In the genomic region with DNA sequence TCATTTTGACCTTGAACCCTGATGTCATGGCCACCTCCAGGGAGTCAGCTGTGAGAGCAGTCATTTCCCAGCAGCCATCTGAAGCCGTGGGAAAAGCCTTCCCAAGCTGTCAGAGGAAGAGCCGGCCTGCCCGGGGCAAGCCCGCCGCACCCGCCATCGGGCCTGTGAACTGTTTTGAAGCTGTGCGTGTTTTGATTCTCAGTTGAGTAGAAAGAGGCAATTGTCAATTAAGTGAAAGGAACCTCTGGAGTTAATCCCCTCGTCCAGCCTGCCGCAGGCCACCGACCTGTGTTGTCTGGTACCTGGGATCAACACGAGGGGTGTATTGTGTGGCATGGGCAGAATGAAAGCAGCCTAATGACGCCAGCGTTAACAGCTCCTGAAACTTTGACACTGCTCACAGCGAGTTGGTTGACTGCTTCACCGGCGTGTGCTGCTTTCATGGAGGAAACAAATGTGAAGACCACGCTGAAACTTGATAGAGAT, we compare ENCODE assay signal across 23 cellular contexts.
"Had no signal": no experiment of that assay in that cellular context is flagged by ENCODE, and none has a peak within 500 bp of the region (broad histone marks: within the 10 kb centered on the region; RNA-seq: fewer than 3 reads in every experiment).

No MANE protein-coding gene starts in this region.

- H3K4me1 ChIP-seq: Peyer's patch had no signal

- H3K36me3 Mint-ChIP-seq: activated naive CD4-positive, alpha-beta T cell treated with anti-CD3 and anti-CD28 coated beads, Interleukin-2, amount 10 ng/mL, durations not matched to agents 7 days and 5 days; activated naive CD8-positive, alpha-beta T cell treated with anti-CD3 and anti-CD28 coated beads for 36 hours had no signal

- H3K27me3 ChIP-seq: Peyer's patch had no signal

- H3K4me3 ChIP-seq: K562, Peyer's patch had no signal

- H3K9me3 ChIP-seq: Peyer's patch had no signal

- H3K27me3 Mint-ChIP-seq: activated B cell treated with CpG ODN at 0.5 μM for 24 hours; activated CD4-positive, alpha-beta T cell treated with anti-CD3 and anti-CD28 coated beads, Interleukin-2, amount 10 ng/mL, durations not matched to agents 24 days and 14 days; activated naive CD4-positive, alpha-beta T cell treated with anti-CD3 and anti-CD28 coated beads, Interleukin-2, amount 10 ng/mL, durations not matched to agents 7 days and 5 days; activated naive CD8-positive, alpha-beta T cell treated with anti-CD3 and anti-CD28 coated beads for 36 hours; T-helper 17 cell had no signal

- H3K27ac ChIP-seq: Peyer's patch had no signal

- H3K4me1 Mint-ChIP-seq: activated B cell treated with CpG ODN at 0.5 μM for 24 hours; activated CD4-positive, alpha-beta T cell treated with anti-CD3 and anti-CD28 coated beads, Interleukin-2, amount 10 ng/mL, durations not matched to agents 24 days and 14 days; activated naive CD4-positive, alpha-beta T cell treated with anti-CD3 and anti-CD28 coated beads, Interleukin-2, amount 10 ng/mL, durations not matched to agents 7 days and 5 days; activated naive CD8-positive, alpha-beta T cell treated with anti-CD3 and anti-CD28 coated beads for 36 hours; T-helper 17 cell had no signal

- H3K4me3 Mint-ChIP-seq: activated B cell treated with CpG ODN at 0.5 μM for 24 hours; activated CD4-positive, alpha-beta T cell treated with anti-CD3 and anti-CD28 coated beads, Interleukin-2, amount 10 ng/mL, durations not matched to agents 24 days and 14 days; activated naive CD4-positive, alpha-beta T cell treated with anti-CD3 and anti-CD28 coated beads, Interleukin-2, amount 10 ng/mL, durations not matched to agents 7 days and 5 days; activated naive CD8-positive, alpha-beta T cell treated with anti-CD3 and anti-CD28 coated beads for 36 hours; activated T-cell treated with anti-CD3 and anti-CD28 coated beads, Interleukin-2, amount 50 U/mL, for 72 hours; T-helper 17 cell had no signal

- FAIRE-seq: K562 had no signal

- H3K9me3 Mint-ChIP-seq: activated B cell treated with CpG ODN at 0.5 μM for 24 hours; activated CD4-positive, alpha-beta T cell treated with anti-CD3 and anti-CD28 coated beads, Interleukin-2, amount 10 ng/mL, durations not matched to agents 24 days and 14 days; activated naive CD4-positive, alpha-beta T cell treated with anti-CD3 and anti-CD28 coated beads, Interleukin-2, amount 10 ng/mL, durations not matched to agents 7 days and 5 days; activated naive CD8-positive, alpha-beta T cell treated with anti-CD3 and anti-CD28 coated beads for 36 hours; activated T-cell treated with anti-CD3 and anti-CD28 coated beads, Interleukin-2, amount 50 U/mL, for 72 hours; activated T-helper 2 cell treated with anti-CD3 and anti-CD28 coated beads, Interferon-gamma antibody, Interleukin-2, Interleukin-4, amounts not matched to agents 10 μg/mL and 5 μg/mL and 100 μg/mL, durations not matched to agents 14 hours and 24 hours and 36 hours had no signal

- H3K27ac Mint-ChIP-seq: activated B cell treated with CpG ODN at 0.5 μM for 24 hours; activated CD4-positive, alpha-beta T cell treated with anti-CD3 and anti-CD28 coated beads, Interleukin-2, amount 10 ng/mL, durations not matched to agents 24 days and 14 days; activated naive CD4-positive, alpha-beta T cell treated with anti-CD3 and anti-CD28 coated beads, Interleukin-2, amount 10 ng/mL, durations not matched to agents 7 days and 5 days; activated naive CD8-positive, alpha-beta T cell treated with anti-CD3 and anti-CD28 coated beads for 36 hours; activated T-cell treated with anti-CD3 and anti-CD28 coated beads, Interleukin-2, amount 50 U/mL, for 72 hours; activated T-helper 2 cell treated with anti-CD3 and anti-CD28 coated beads, Interferon-gamma antibody, Interleukin-2, Interleukin-4, amounts not matched to agents 10 μg/mL and 5 μg/mL and 100 μg/mL, durations not matched to agents 14 hours and 24 hours and 36 hours; T-helper 17 cell had no signal

- DNase-seq: activated B cell treated with CpG ODN at 0.5 μM for 24 hours; activated CD4-positive, alpha-beta T cell treated with anti-CD3 and anti-CD28 coated beads for 1 hour; activated CD4-positive, alpha-beta T cell treated with anti-CD3 and anti-CD28 coated beads, Interleukin-2, amount 10 ng/mL, durations not matched to agents 24 days and 14 days; activated CD4-positive, alpha-beta T cell treated with anti-CD3 and anti-CD28 coated beads, Interleukin-2, amount 50 U/mL, for 48 hours; activated gamma-delta T cell treated with Interleukin-2 at 50 U/mL for 16 hours; activated naive CD4-positive, alpha-beta T cell treated with anti-CD3 and anti-CD28 coated beads, Interleukin-2, amount 10 ng/mL, durations not matched to agents 7 days and 5 days; activated naive CD8-positive, alpha-beta T cell treated with anti-CD3 and anti-CD28 coated beads for 36 hours; activated T-cell treated with anti-CD3 and anti-CD28 coated beads, Interleukin-2, amount 50 U/mL, for 72 hours; Karpas-422; MM.1S; NCI-H1105; NCI-H1436; NCI-H1694 treated with DMSO at 0.1 percent for 48 hours; NCI-H2029 treated with DMSO at 0.1 percent for 48 hours; NCI-H510A treated with DMSO at 0.1 percent for 48 hours; NCI-H69; NK-92 treated with Interleukin-12 subunit alpha and Interleukin-12 subunit beta, amount 100 ng/mL, for 24 hours; Peyer's patch; SHP77; T-helper 17 cell; T-helper 9 cell had no signal
